1 cellular context compared by ENCODE assay signal in genomic region chr17:39813631-39814030, GRCh38.
TF ChIP-seq lines count a peak whose summit lies in the region.

No MANE protein-coding gene starts in this region.

TF ChIP-seq in K562, 482 proteins besides CTCF, POLR2A, EP300 and RAD21:
- TF ChIP-seq IFI16 (CRISPR knock-in tag; IDR thresholded peaks at IDR 0.05), result no peak
- peak; percentile 52; the same call in 1 of the 2 replicates for TF ChIP-seq PKNOX1 (IDR thresholded peaks at IDR 0.05)
TF ChIP-seq in K562: peak in this region for 1.
